Comparison of ENCODE assay signal across 8 cellular contexts in the genomic region with DNA sequence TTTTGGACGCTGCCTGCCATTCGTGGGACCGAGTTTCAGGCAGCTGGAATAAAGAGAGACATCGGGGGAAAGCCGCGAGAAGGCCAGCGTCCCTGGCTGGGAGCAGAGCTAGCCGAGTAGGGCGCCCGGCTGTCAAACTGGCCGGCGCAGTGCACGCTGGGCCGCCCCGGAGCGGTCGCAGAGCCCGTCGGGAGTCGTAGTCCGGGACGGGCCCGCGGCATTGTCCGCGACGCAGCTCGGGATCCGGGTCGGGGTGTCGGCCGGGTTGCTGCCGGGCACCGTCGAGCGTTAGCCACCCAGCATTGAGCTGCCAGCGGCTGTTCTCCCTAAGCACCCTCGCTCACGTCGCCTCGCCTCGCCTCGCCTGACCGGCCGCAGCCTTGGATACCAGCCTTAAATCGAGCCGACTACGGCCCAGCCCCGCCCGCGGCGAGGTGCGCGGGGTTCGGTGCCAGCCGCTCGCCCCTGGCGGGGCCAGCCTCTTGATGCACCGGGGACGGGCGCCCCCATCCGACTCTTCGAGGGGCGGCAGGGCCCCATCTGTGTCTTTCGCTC. TPM values are rescaled to one million over a fixed set of nuclear protein-coding genes. Genes with fewer than 3 reads are reported as not detected.
DNase-seq lines count a peak whose midpoint lies in the region; ATAC-seq and TF ChIP-seq lines count a peak whose summit lies in the region.
"Not testable (repeated sequence)": the region's sequence is repeated elsewhere in the genome, so short reads cannot be mapped to it uniquely, and the experiment has no call there.

No MANE protein-coding gene starts in this region.

- peaks cover 13% of the 10 kb centered on the region for H4K20me1 ChIP-seq in BLaER1

- peak; percentile 66 for ATAC-seq in GM19328 (IDR thresholded peaks at IDR 0.05; ENCODE audit: unreplicated experiment)
- ATAC-seq in HG03432 (IDR thresholded peaks at IDR 0.05; ENCODE audit: unreplicated experiment), result peak; percentile 76

- H3K27me3 ChIP-seq in BLaER1; liver (ENCODE audit: control insufficient read depth in 4 of 4, insufficient read depth in 4 of 4, low read length in 3 of 4): not testable (repeated sequence)

- not testable (repeated sequence) for H3K4me2 ChIP-seq in BLaER1

- WGBS in liver, result under 1% methylated on average over 53 of the region's 65 CpGs

- H3K36me3 ChIP-seq in BLaER1; liver (ENCODE audit: control insufficient read depth in 4 of 4, insufficient read depth in 3 of 4, low read depth in 1 of 4, low read length in 3 of 4): not testable (repeated sequence)

- peak; percentile 83 for DNase-seq in NCI-H69 (lab: John Stamatoyannopoulos, UW)
- peak; percentile 80 for DNase-seq in activated CD4-positive, alpha-beta T cell treated with anti-CD3 and anti-CD28 coated beads, Interleukin-2, amount 50 U/mL, for 1 hour
- peak; percentile 84 for DNase-seq in coronary artery (ENCODE audit: low spot score)
- DNase-seq in stimulated activated CD4-positive, alpha-beta T cell treated with anti-CD3 and anti-CD28 coated beads, Interleukin-1b, Interleukin-23, amount 100 ng/mL, for 48 hours, result peak; percentile 79

- TF ChIP-seq RAD21 in liver (IDR thresholded peaks at IDR 0.05), result peak; percentile 35 to 46

- TF ChIP-seq CTCF in coronary artery (IDR thresholded peaks at IDR 0.05), result not testable (repeated sequence)
- TF ChIP-seq CTCF in liver (IDR thresholded peaks at IDR 0.05; ENCODE audit: low read depth, low read length, missing input control), result peak; percentile 31

- H3K4me3 ChIP-seq in BLaER1, result peak overlapping the region; percentile 68
- peak overlapping the region; percentile 75 for H3K4me3 ChIP-seq in coronary artery
- peak overlapping the region in 2 of 3 donors; percentile 37 to 44 for H3K4me3 ChIP-seq in liver (ENCODE audit: low read depth in 1 of 3, low read length in 3 of 3)

- not testable (repeated sequence) for H3K9me3 ChIP-seq in BLaER1; liver (ENCODE audit: control insufficient read depth in 4 of 4, low read length in 3 of 4)

- H3K27ac ChIP-seq in BLaER1 (peak overlapping the region; percentile 73; the same call in 1 of the 2 replicates), coronary artery (peak overlapping the region; percentile 75 to 93), liver (ENCODE audit: low read depth in 1 of 2, low read length in 2 of 2) (peak overlapping the region; percentile 80 to 88)

- not testable (repeated sequence) for H3K4me1 ChIP-seq in BLaER1; liver (ENCODE audit: control insufficient read depth in 4 of 4, insufficient read depth in 4 of 4, low read length in 3 of 4)

- H3K9ac ChIP-seq in BLaER1, result peak overlapping the region; percentile 73
- H3K9ac ChIP-seq in liver (ENCODE audit: low read depth in 1 of 2, low read length in 2 of 2), result not testable (repeated sequence)

RNA-seq across cellular contexts. Expression of a gene that starts 14.8 kb away (rescaled TPM):
- 1 to 10 TPM; 1.8 to 2.8 TPM for total RNA-seq in liver
- polyA plus RNA-seq in liver, result 1 to 10 TPM in 1 of 2 donors, under 1 TPM in 1; 0.21 to 1.5 TPM

Comparison
In these comparisons a context has a peak if more than half of its experiments do, and no peak if none do; other contexts are left out.
1. Peak in every context shown above with its lines: DNase-seq, ATAC-seq, H3K4me3 ChIP-seq and H3K27ac ChIP-seq.